In the genomic region with DNA sequence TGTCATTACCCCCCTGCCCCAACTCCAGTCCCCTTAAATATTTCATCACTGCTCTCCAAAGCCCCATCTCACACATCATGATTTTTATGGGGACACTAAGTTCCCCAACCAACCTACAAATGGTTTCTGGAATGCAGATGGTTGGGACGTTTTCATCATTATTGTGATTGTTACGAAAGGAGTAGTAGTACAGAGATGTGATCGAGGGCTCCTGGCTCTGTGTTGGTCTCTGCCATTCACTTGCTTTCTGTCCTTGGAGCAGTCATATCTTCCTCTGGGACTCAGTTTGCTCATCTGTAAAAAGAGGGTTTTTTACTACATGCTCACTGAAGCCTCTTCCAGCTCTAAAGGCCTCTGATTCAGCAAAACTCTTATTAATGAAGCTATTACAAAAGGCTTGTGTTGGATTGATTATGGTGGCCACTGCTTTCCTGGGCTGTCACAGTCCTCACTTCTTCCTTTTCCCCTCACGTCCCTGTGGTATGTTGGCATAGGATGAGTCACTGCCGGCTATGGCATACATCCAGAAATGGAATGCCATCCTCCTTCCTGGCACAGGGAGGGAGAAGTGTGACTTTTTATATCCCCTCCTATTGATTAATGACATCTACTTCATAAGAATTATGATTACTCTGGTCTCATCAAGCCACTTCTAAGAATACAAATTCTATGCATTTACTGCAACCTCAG, we compare ENCODE assay signal across 17 cellular contexts.
DNase-seq lines count a peak whose midpoint lies in the region; ATAC-seq, FAIRE-seq and TF ChIP-seq lines count a peak whose summit lies in the region.
"Had no signal": no experiment of that assay in that cellular context is flagged by ENCODE, and none has a peak within 500 bp of the region (broad histone marks: within the 10 kb centered on the region; RNA-seq: fewer than 3 reads in every experiment).

No MANE protein-coding gene starts in this region.

- no peaks in the 10 kb centered on the region for H3K79me2 ChIP-seq in keratinocyte (ENCODE audit: control insufficient read depth, insufficient read depth, low read length)

- in situ Hi-C loops in ACHN (cut with HindIII; ENCODE audit: low pct_ligation_motif_present, low pct_unique_long_range_greater_than_20kb, low sequenced_read_pairs), result no loop called here

- dilution Hi-C loops in keratinocyte (cut with MboI; ENCODE audit: extremely low pct_ligation_motif_present, low sequenced_read_pairs), result no loop called here

- no peak overlapping the region for H3K27ac ChIP-seq in keratinocyte (ENCODE audit: control insufficient read depth, insufficient read depth, low read length)
- H3K27ac ChIP-seq: esophagus squamous epithelium, ovary, upper lobe of left lung had no signal

- CTCF ChIA-PET in activated CD4-positive, alpha-beta memory T cell treated with anti-CD3 and anti-CD28 coated beads for 36 hours (lab: Charles Lee), result no interaction called here

- H3K9me3 Mint-ChIP-seq in activated CD4-positive, alpha-beta memory T cell treated with anti-CD3 and anti-CD28 coated beads for 36 hours, result peaks cover 4% of the 10 kb centered on the region
- H3K9me3 Mint-ChIP-seq: activated naive CD4-positive, alpha-beta T cell treated with anti-CD3 and anti-CD28 coated beads, Interleukin-2, amount 50 U/mL, for 24 hours had no signal

- H3K9me3 ChIP-seq in keratinocyte (ENCODE audit: control insufficient read depth, low read depth, low read length), result no peaks in the 10 kb centered on the region
- H3K9me3 ChIP-seq: esophagus squamous epithelium, ovary, upper lobe of left lung had no signal

- H3K4me3 ChIP-seq in keratinocyte (ENCODE audit: control insufficient read depth in 2 of 3, extremely low read depth in 1 of 3, insufficient read depth in 2 of 3, low read depth in 1 of 3, low read length in 3 of 3), result peak overlapping the region in 1 of 3 experiments; percentile 17
- H3K4me3 ChIP-seq: esophagus squamous epithelium, ovary, upper lobe of left lung had no signal

- H3K27ac Mint-ChIP-seq in activated CD4-positive, alpha-beta memory T cell treated with anti-CD3 and anti-CD28 coated beads for 36 hours, result no peak overlapping the region
- H3K27ac Mint-ChIP-seq: activated CD8-positive, alpha-beta memory T cell treated with anti-CD3 and anti-CD28 coated beads, Interleukin-2, amount 10 ng/mL, durations not matched to agents 7 days and 5 days; activated naive CD4-positive, alpha-beta T cell treated with anti-CD3 and anti-CD28 coated beads, Interleukin-2, amount 50 U/mL, for 24 hours; memory B cell had no signal

- no peaks in the 10 kb centered on the region for H3K9me1 ChIP-seq in keratinocyte (ENCODE audit: control insufficient read depth, extremely low read depth, insufficient read depth, low read length)

- peak overlapping the region; percentile 53 for H3K4me2 ChIP-seq in keratinocyte (ENCODE audit: control insufficient read depth, extremely low read depth, insufficient read depth, low read depth, low read length)

- TF ChIP-seq EP300 in Ishikawa (IDR thresholded peaks at IDR 0.05; ENCODE audit: borderline replicate concordance), result peak; percentile 51; the same call in 1 of the 2 replicates

- H3K36me3 Mint-ChIP-seq in activated CD4-positive, alpha-beta memory T cell treated with anti-CD3 and anti-CD28 coated beads for 36 hours, result no peaks in the 10 kb centered on the region
- H3K36me3 Mint-ChIP-seq: activated CD8-positive, alpha-beta memory T cell treated with anti-CD3 and anti-CD28 coated beads, Interleukin-2, amount 10 ng/mL, durations not matched to agents 7 days and 5 days; activated naive CD4-positive, alpha-beta T cell treated with anti-CD3 and anti-CD28 coated beads, Interleukin-2, amount 50 U/mL, for 24 hours; memory B cell had no signal

- no peak for ATAC-seq in HG03196 (IDR thresholded peaks at IDR 0.05; ENCODE audit: unreplicated experiment)
- no peak for ATAC-seq in HG02852 (IDR thresholded peaks at IDR 0.05; ENCODE audit: unreplicated experiment)
- ATAC-seq: activated CD8-positive, alpha-beta memory T cell treated with anti-CD3 and anti-CD28 coated beads, Interleukin-2, amount 10 ng/mL, durations not matched to agents 7 days and 5 days; Right ventricle myocardium inferior had no signal

- intact Hi-C loops in activated CD4-positive, alpha-beta memory T cell treated with anti-CD3 and anti-CD28 coated beads for 36 hours (cut with micrococcal nuclease), result no loop called here

- peaks cover 16% of the 10 kb centered on the region for H3K4me1 ChIP-seq in keratinocyte (ENCODE audit: control insufficient read depth, extremely low read depth, insufficient read depth, low read length)
- H3K4me1 ChIP-seq: esophagus squamous epithelium, upper lobe of left lung had no signal

- H3K27me3 ChIP-seq in keratinocyte (ENCODE audit: control insufficient read depth, extremely low read depth, insufficient read depth, low read length), result no peaks in the 10 kb centered on the region
- H3K27me3 ChIP-seq: esophagus squamous epithelium, ovary, upper lobe of left lung had no signal

- H3K4me1 Mint-ChIP-seq in activated CD4-positive, alpha-beta memory T cell treated with anti-CD3 and anti-CD28 coated beads for 36 hours (ENCODE audit: low read depth), result no peaks in the 10 kb centered on the region
- H3K4me1 Mint-ChIP-seq: activated CD8-positive, alpha-beta memory T cell treated with anti-CD3 and anti-CD28 coated beads, Interleukin-2, amount 10 ng/mL, durations not matched to agents 7 days and 5 days; activated naive CD4-positive, alpha-beta T cell treated with anti-CD3 and anti-CD28 coated beads, Interleukin-2, amount 50 U/mL, for 24 hours; memory B cell had no signal

- no peaks in the 10 kb centered on the region for H3K27me3 Mint-ChIP-seq in activated CD4-positive, alpha-beta memory T cell treated with anti-CD3 and anti-CD28 coated beads for 36 hours
- H3K27me3 Mint-ChIP-seq: activated CD8-positive, alpha-beta memory T cell treated with anti-CD3 and anti-CD28 coated beads, Interleukin-2, amount 10 ng/mL, durations not matched to agents 7 days and 5 days; activated naive CD4-positive, alpha-beta T cell treated with anti-CD3 and anti-CD28 coated beads, Interleukin-2, amount 50 U/mL, for 24 hours; memory B cell had no signal

- peak; percentile 74 for DNase-seq in ACHN
- peak; percentile 27 for DNase-seq in T1000 (lab: John Stamatoyannopoulos, UW)
- no peak for DNase-seq in keratinocyte (ENCODE audit: low read depth, low spot score)
- DNase-seq in NCI-H187 treated with DMSO at 0.1 percent for 48 hours (lab: John Stamatoyannopoulos, UW), result no peak
- no peak for DNase-seq in activated CD4-positive, alpha-beta memory T cell treated with anti-CD3 and anti-CD28 coated beads for 36 hours
- DNase-seq: activated CD8-positive, alpha-beta memory T cell treated with anti-CD3 and anti-CD28 coated beads, Interleukin-2, amount 10 ng/mL, durations not matched to agents 7 days and 5 days; cerebellar nuclear complex; esophagus squamous epithelium; NCI-H446 treated with DMSO at 0.1 percent for 48 hours; ovary; upper lobe of left lung had no signal

- H4K20me1 ChIP-seq in keratinocyte (ENCODE audit: control insufficient read depth, extremely low read depth, insufficient read depth, low read length), result no peaks in the 10 kb centered on the region

- H3K36me3 ChIP-seq in keratinocyte (ENCODE audit: control insufficient read depth in 2 of 2, extremely low read depth in 1 of 2, insufficient read depth in 2 of 2, low read length in 2 of 2), result no peaks in the 10 kb centered on the region
- H3K36me3 ChIP-seq: esophagus squamous epithelium, ovary, upper lobe of left lung had no signal

- no peak overlapping the region for H3K9ac ChIP-seq in keratinocyte (ENCODE audit: control insufficient read depth, extremely low read depth, insufficient read depth, low read length)

- peak; percentile 74 for FAIRE-seq in keratinocyte (lab: Jason Lieb, UNC)

- peak overlapping the region; percentile 20 for H2AFZ ChIP-seq in keratinocyte (ENCODE audit: control insufficient read depth, low read length)

- POLR2A ChIA-PET in activated CD4-positive, alpha-beta memory T cell treated with anti-CD3 and anti-CD28 coated beads for 36 hours (lab: Charles Lee), result no interaction called here

- no peak overlapping the region for H3K4me3 Mint-ChIP-seq in activated CD4-positive, alpha-beta memory T cell treated with anti-CD3 and anti-CD28 coated beads for 36 hours
- H3K4me3 Mint-ChIP-seq: activated CD8-positive, alpha-beta memory T cell treated with anti-CD3 and anti-CD28 coated beads, Interleukin-2, amount 10 ng/mL, durations not matched to agents 7 days and 5 days; activated naive CD4-positive, alpha-beta T cell treated with anti-CD3 and anti-CD28 coated beads, Interleukin-2, amount 50 U/mL, for 24 hours; memory B cell had no signal

- no peak for TF ChIP-seq RAD21 in Ishikawa (IDR thresholded peaks at IDR 0.05; ENCODE audit: low read depth)

- no peak for TF ChIP-seq CTCF in keratinocyte (optimal IDR thresholded peaks at IDR 0.05 in 1 of 3, IDR thresholded peaks at IDR 0.05 in 1 of 3, conservative IDR thresholded peaks at IDR 0.05 in 1 of 3; ENCODE audit: extremely low read depth in 1 of 3, insufficient read depth in 2 of 3, low read length in 3 of 3)

TF ChIP-seq in Ishikawa, 13 proteins besides CTCF, POLR2A, EP300 and RAD21 (continues in another document):
- TF ChIP-seq NFIC (IDR thresholded peaks at IDR 0.05), result peak; percentile 82
- TF ChIP-seq YY1 (IDR thresholded peaks at IDR 0.05; ENCODE audit: low read depth), result 0 out of 2 replicates have a peak, but pooled peaks have one; percentile 17
- peak; percentile 52; the same call in 1 of the 2 replicates for TF ChIP-seq TCF12 (IDR thresholded peaks at IDR 0.05; ENCODE audit: low read depth)
- no peak for TF ChIP-seq ZBTB7A (IDR thresholded peaks at IDR 0.05; ENCODE audit: low read depth)
- peak; percentile 69 for TF ChIP-seq TEAD4 (IDR thresholded peaks at IDR 0.05)

Comparison
In these comparisons a context has a peak if more than half of its experiments do, and no peak if none do; other contexts are left out.
1. DNase-seq: peak in ACHN (single experiment) and T1000 (single experiment); none in keratinocyte (single experiment), NCI-H187 treated with DMSO at 0.1 percent for 48 hours (single experiment) and activated CD4-positive, alpha-beta memory T cell treated with anti-CD3 and anti-CD28 coated beads for 36 hours (single experiment).